ENCODE assay signal across 1 cellular context in genomic region chr3:58256511-58256910, GRCh38.
TF ChIP-seq lines count a peak whose summit lies in the region.

No MANE protein-coding gene starts in this region.

TF ChIP-seq in HCT116, 20 proteins besides CTCF, POLR2A, EP300 and RAD21 (continued from another document):
- TF ChIP-seq CBX3 (IDR thresholded peaks at IDR 0.05; ENCODE audit: low read depth) (no peak), ATF3 (IDR thresholded peaks at IDR 0.05) (no peak), SIN3A (IDR thresholded peaks at IDR 0.05; ENCODE audit: low read depth) (no peak), CEBPB (IDR thresholded peaks at IDR 0.05; ENCODE audit: low read depth) (no peak)
